Comparison of ENCODE assay signal across 11 cellular contexts in genomic region chr15:90036343-90036742, GRCh38. TPM values are rescaled to one million over a fixed set of nuclear protein-coding genes. Genes with fewer than 3 reads are reported as not detected.
DNase-seq lines count a peak whose midpoint lies in the region; ATAC-seq and TF ChIP-seq lines count a peak whose summit lies in the region.
"Had no signal": no experiment of that assay in that cellular context is flagged by ENCODE, and none has a peak within 500 bp of the region (broad histone marks: within the 10 kb centered on the region; RNA-seq: fewer than 3 reads in every experiment).

No MANE protein-coding gene starts in this region.

- peak overlapping the region in 2 of 3 donors; percentile 67 to 87 for H3K27ac ChIP-seq in right lobe of liver
- H3K27ac ChIP-seq: SJCRH30 had no signal

- peaks cover 2% of the 10 kb centered on the region for H3K36me3 Mint-ChIP-seq in activated T-cell treated with anti-CD3 and anti-CD28 coated beads, Interleukin-2, amount 50 U/mL, for 24 hours (ENCODE audit: low read depth)
- H3K36me3 Mint-ChIP-seq in activated T-helper 1 cell treated with anti-CD3 and anti-CD28 coated beads, Interleukin-12 subunit alpha, Interleukin-12 subunit beta, Interleukin-2, Interleukin-4 antibody, amounts not matched to agents 30 ng/mL and 10 ng/mL and 1 ng/mL, durations not matched to agents 14 hours and 24 hours and 36 hours (ENCODE audit: low read depth): peaks cover 5% of the 10 kb centered on the region
- H3K36me3 Mint-ChIP-seq in stimulated activated naive B cell treated with anti-CD40 and anti-IgM and Interleukin-4, amounts not matched to agents 10 μg/mL and 1 μg/mL and 100 μg/mL, for 72 hours: peaks cover 13 to 20% of the 10 kb centered on the region in 2 donors

- H3K27ac Mint-ChIP-seq in activated T-cell treated with anti-CD3 and anti-CD28 coated beads, Interleukin-2, amount 50 U/mL, for 24 hours: peak overlapping the region; percentile 93
- peak overlapping the region; percentile 43 for H3K27ac Mint-ChIP-seq in activated T-helper 1 cell treated with anti-CD3 and anti-CD28 coated beads, Interleukin-12 subunit alpha, Interleukin-12 subunit beta, Interleukin-2, Interleukin-4 antibody, amounts not matched to agents 30 ng/mL and 10 ng/mL and 1 ng/mL, durations not matched to agents 14 hours and 24 hours and 36 hours
- H3K27ac Mint-ChIP-seq in stimulated activated naive B cell treated with anti-CD40 and anti-IgM and Interleukin-4, amounts not matched to agents 10 μg/mL and 1 μg/mL and 100 μg/mL, for 72 hours: peak overlapping the region; percentile 43

- no peak overlapping the region for H3K4me3 Mint-ChIP-seq in activated T-cell treated with anti-CD3 and anti-CD28 coated beads, Interleukin-2, amount 50 U/mL, for 24 hours
- H3K4me3 Mint-ChIP-seq in activated T-helper 1 cell treated with anti-CD3 and anti-CD28 coated beads, Interleukin-12 subunit alpha, Interleukin-12 subunit beta, Interleukin-2, Interleukin-4 antibody, amounts not matched to agents 30 ng/mL and 10 ng/mL and 1 ng/mL, durations not matched to agents 14 hours and 24 hours and 36 hours: peak overlapping the region; percentile 45
- peak overlapping the region in 1 of 2 donors; percentile 33 for H3K4me3 Mint-ChIP-seq in stimulated activated naive B cell treated with anti-CD40 and anti-IgM and Interleukin-4, amounts not matched to agents 10 μg/mL and 1 μg/mL and 100 μg/mL, for 72 hours

- H3K4me3 ChIP-seq in right lobe of liver: no peak overlapping the region
- H3K4me3 ChIP-seq: SJCRH30 had no signal

- intact Hi-C loops in activated T-helper 1 cell treated with anti-CD3 and anti-CD28 coated beads, Interleukin-12 subunit alpha, Interleukin-12 subunit beta, Interleukin-2, Interleukin-4 antibody, amounts not matched to agents 30 ng/mL and 10 ng/mL and 1 ng/mL, durations not matched to agents 14 hours and 24 hours and 36 hours (cut with micrococcal nuclease): loop anchor here (10.0 kb wide), 1 partner anchor 368 kb away; no protein-coding TSS in a partner anchor
- intact Hi-C loops in right lobe of liver (cut with DNase I): no loop called here

- ATAC-seq in right lobe of liver: no peak
- ATAC-seq in stimulated activated naive B cell treated with anti-CD40 and anti-IgM and Interleukin-4, amounts not matched to agents 10 μg/mL and 1 μg/mL and 100 μg/mL, for 72 hours (replicated peaks): no peak
- no peak for ATAC-seq in HG02623 (IDR thresholded peaks at IDR 0.05; ENCODE audit: unreplicated experiment)

- H3K9me3 Mint-ChIP-seq in activated T-cell treated with anti-CD3 and anti-CD28 coated beads, Interleukin-2, amount 50 U/mL, for 24 hours: no peaks in the 10 kb centered on the region
- no peaks in the 10 kb centered on the region for H3K9me3 Mint-ChIP-seq in activated T-helper 1 cell treated with anti-CD3 and anti-CD28 coated beads, Interleukin-12 subunit alpha, Interleukin-12 subunit beta, Interleukin-2, Interleukin-4 antibody, amounts not matched to agents 30 ng/mL and 10 ng/mL and 1 ng/mL, durations not matched to agents 14 hours and 24 hours and 36 hours
- peaks cover 2 to 5% of the 10 kb centered on the region in 2 donors for H3K9me3 Mint-ChIP-seq in stimulated activated naive B cell treated with anti-CD40 and anti-IgM and Interleukin-4, amounts not matched to agents 10 μg/mL and 1 μg/mL and 100 μg/mL, for 72 hours
- H3K9me3 Mint-ChIP-seq: naive B cell had no signal

- TF ChIP-seq CTCF in right lobe of liver (IDR thresholded peaks at IDR 0.05): no peak

- peaks cover 85% of the 10 kb centered on the region for H3K4me1 Mint-ChIP-seq in activated T-cell treated with anti-CD3 and anti-CD28 coated beads, Interleukin-2, amount 50 U/mL, for 24 hours (ENCODE audit: low read depth)
- peaks cover 89% of the 10 kb centered on the region for H3K4me1 Mint-ChIP-seq in activated T-helper 1 cell treated with anti-CD3 and anti-CD28 coated beads, Interleukin-12 subunit alpha, Interleukin-12 subunit beta, Interleukin-2, Interleukin-4 antibody, amounts not matched to agents 30 ng/mL and 10 ng/mL and 1 ng/mL, durations not matched to agents 14 hours and 24 hours and 36 hours (ENCODE audit: low read depth)
- peaks cover 65 to 96% of the 10 kb centered on the region in 2 donors for H3K4me1 Mint-ChIP-seq in stimulated activated naive B cell treated with anti-CD40 and anti-IgM and Interleukin-4, amounts not matched to agents 10 μg/mL and 1 μg/mL and 100 μg/mL, for 72 hours

- 68% methylated on average over 6 of the region's 9 CpGs for WGBS in right lobe of liver (ENCODE audit: insufficient coverage, low coverage, low lambda C conversion rate, missing lambda C conversion rate)

- no peaks in the 10 kb centered on the region for H3K27me3 Mint-ChIP-seq in activated T-cell treated with anti-CD3 and anti-CD28 coated beads, Interleukin-2, amount 50 U/mL, for 24 hours
- no peaks in the 10 kb centered on the region for H3K27me3 Mint-ChIP-seq in activated T-helper 1 cell treated with anti-CD3 and anti-CD28 coated beads, Interleukin-12 subunit alpha, Interleukin-12 subunit beta, Interleukin-2, Interleukin-4 antibody, amounts not matched to agents 30 ng/mL and 10 ng/mL and 1 ng/mL, durations not matched to agents 14 hours and 24 hours and 36 hours (ENCODE audit: insufficient read depth)
- H3K27me3 Mint-ChIP-seq in stimulated activated naive B cell treated with anti-CD40 and anti-IgM and Interleukin-4, amounts not matched to agents 10 μg/mL and 1 μg/mL and 100 μg/mL, for 72 hours: no peaks in the 10 kb centered on the region

- no peaks in the 10 kb centered on the region for H3K27me3 ChIP-seq in right lobe of liver
- H3K27me3 ChIP-seq: SJCRH30 had no signal

- no peak for DNase-seq in activated T-cell treated with anti-CD3 and anti-CD28 coated beads, Interleukin-2, amount 50 U/mL, for 24 hours
- DNase-seq in activated T-cell treated with anti-CD3 and anti-CD28 coated beads for 4 hours (no peak), right lobe of liver (peak in 2 of 3 donors; percentile 35 to 41), putamen (ENCODE audit: low spot score) (no peak), NCI-H1694 (lab: John Stamatoyannopoulos, UW) (no peak)
- no peak for DNase-seq in activated T-helper 1 cell treated with anti-CD3 and anti-CD28 coated beads, Interleukin-12 subunit alpha, Interleukin-12 subunit beta, Interleukin-2, Interleukin-4 antibody, amounts not matched to agents 30 ng/mL and 10 ng/mL and 1 ng/mL, durations not matched to agents 14 hours and 24 hours and 36 hours (ENCODE audit: low spot score)
- DNase-seq in stimulated activated naive B cell treated with anti-CD40 and anti-IgM and Interleukin-4, amounts not matched to agents 10 μg/mL and 1 μg/mL and 100 μg/mL, for 72 hours: no peak
- DNase-seq: activated CD4-positive, alpha-beta T cell treated with anti-CD3 and anti-CD28 coated beads, Interleukin-2, amount 50 U/mL, for 1 hour; naive B cell; SJCRH30 had no signal

- H3K36me3 ChIP-seq in right lobe of liver: no peaks in the 10 kb centered on the region
- H3K36me3 ChIP-seq: SJCRH30 had no signal

- peaks cover 0 to 59% (median 31%) of the 10 kb centered on the region in 4 donors for H3K4me1 ChIP-seq in right lobe of liver
- H3K4me1 ChIP-seq: SJCRH30 had no signal

- no peak for TF ChIP-seq POLR2A in right lobe of liver (IDR thresholded peaks at IDR 0.05)

- no peaks in the 10 kb centered on the region for H3K9me3 ChIP-seq in right lobe of liver
- H3K9me3 ChIP-seq: SJCRH30 had no signal

RNA-seq across cellular contexts. Expression of gene ZNF710, which starts 35.2 kb away (rescaled TPM):
- total RNA-seq in activated T-helper 1 cell treated with anti-CD3 and anti-CD28 coated beads, Interleukin-12 subunit alpha, Interleukin-12 subunit beta, Interleukin-2, Interleukin-4 antibody, amounts not matched to agents 30 ng/mL and 10 ng/mL and 1 ng/mL, durations not matched to agents 14 hours and 24 hours and 36 hours: 22.6 and 23.1 TPM in 2 replicates
- 10 to 100 TPM in 1 of 6 experiments, 1 to 10 TPM in 5; 4.7 to 17.1 (median 7.4) TPM for total RNA-seq in right lobe of liver

Comparison
In these comparisons a context has a peak if more than half of its experiments do, and no peak if none do; other contexts are left out.
1. DNase-seq: peak in right lobe of liver (2 of 3); none in activated T-cell treated with anti-CD3 and anti-CD28 coated beads, Interleukin-2, amount 50 U/mL, for 24 hours (single experiment), activated T-cell treated with anti-CD3 and anti-CD28 coated beads for 4 hours (single experiment), activated T-helper 1 cell treated with anti-CD3 and anti-CD28 coated beads, Interleukin-12 subunit alpha, Interleukin-12 subunit beta, Interleukin-2, Interleukin-4 antibody, amounts not matched to agents 30 ng/mL and 10 ng/mL and 1 ng/mL, durations not matched to agents 14 hours and 24 hours and 36 hours (single experiment), stimulated activated naive B cell treated with anti-CD40 and anti-IgM and Interleukin-4, amounts not matched to agents 10 μg/mL and 1 μg/mL and 100 μg/mL, for 72 hours (single experiment), putamen (single experiment) and NCI-H1694 (single experiment).
2. H3K27ac Mint-ChIP-seq: peak in every context shown above with its lines; median percentile 93 in activated T-cell treated with anti-CD3 and anti-CD28 coated beads, Interleukin-2, amount 50 U/mL, for 24 hours; 43 in activated T-helper 1 cell treated with anti-CD3 and anti-CD28 coated beads, Interleukin-12 subunit alpha, Interleukin-12 subunit beta, Interleukin-2, Interleukin-4 antibody, amounts not matched to agents 30 ng/mL and 10 ng/mL and 1 ng/mL, durations not matched to agents 14 hours and 24 hours and 36 hours; 43 in stimulated activated naive B cell treated with anti-CD40 and anti-IgM and Interleukin-4, amounts not matched to agents 10 μg/mL and 1 μg/mL and 100 μg/mL, for 72 hours.